In genomic region chrX:47232803-47233332, GRCh38 we compare ENCODE assay signal across 8 cellular contexts. TPM values are rescaled to one million over a fixed set of nuclear protein-coding genes. Genes with fewer than 3 reads are reported as not detected.
A peak's percentile ranks its signal among the peaks of the same experiment; 100 is the strongest.
DNase-seq lines count a peak whose midpoint lies in the region; ATAC-seq and TF ChIP-seq lines count a peak whose summit lies in the region.

Gene USP11, plus strand, starts transcription at chrX:47233009. Its CDS starts 35 bp downstream, at chrX:47233044.

- H3K4me1 Mint-ChIP-seq in activated naive CD8-positive, alpha-beta T cell treated with anti-CD3 and anti-CD28 coated beads for 36 hours, result peaks cover 19% of the 10 kb centered on the region
- peaks cover 6% of the 10 kb centered on the region for H3K4me1 Mint-ChIP-seq in glutamatergic neuron (ENCODE audit: low read depth, unreplicated experiment)

- H3K27ac ChIP-seq in HL-60 (replicated peaks), result peak within 1 kb of the TSS; percentile 91
- H3K27ac ChIP-seq in osteoblast (ENCODE audit: low read depth, low read length), result peak within 1 kb of the TSS; percentile 96

- TF ChIP-seq CTCF in AG04449 (IDR thresholded peaks at IDR 0.05; ENCODE audit: insufficient read depth, low read length, missing control alignments), result no peak
- TF ChIP-seq CTCF in HL-60 (IDR thresholded peaks at IDR 0.05; ENCODE audit: insufficient read depth, low read length), result no peak
- no peak for TF ChIP-seq CTCF in glutamatergic neuron (IDR thresholded peaks at IDR 0.05; ENCODE audit: partially characterized antibody, unreplicated experiment)
- TF ChIP-seq CTCF in osteoblast (IDR thresholded peaks at IDR 0.05; ENCODE audit: extremely low read depth, low read depth, low read length), result no peak

- peaks cover 10% of the 10 kb centered on the region for H3K36me3 ChIP-seq in osteoblast (ENCODE audit: insufficient read depth, low read length)

- H2AFZ ChIP-seq in osteoblast (ENCODE audit: low read length), result peak within 1 kb of the TSS; percentile 77

- H3K4me3 ChIP-seq in AG04449 (ENCODE audit: low read depth, low read length) (peak within 1 kb of the TSS; percentile 75), HL-60 (replicated peaks; ENCODE audit: insufficient read depth, low read length) (peak within 1 kb of the TSS; percentile 59), osteoblast (ENCODE audit: insufficient read depth, low read length) (peak within 1 kb of the TSS; percentile 82)

- H3K36me3 Mint-ChIP-seq in activated naive CD8-positive, alpha-beta T cell treated with anti-CD3 and anti-CD28 coated beads for 36 hours, result peaks cover 16% of the 10 kb centered on the region
- no peaks in the 10 kb centered on the region for H3K36me3 Mint-ChIP-seq in glutamatergic neuron (ENCODE audit: unreplicated experiment)

- H3K27me3 ChIP-seq in HL-60 (ENCODE audit: insufficient read depth, poor library complexity, severe bottlenecking), result no peaks in the 10 kb centered on the region
- peaks cover 14% of the 10 kb centered on the region for H3K27me3 ChIP-seq in osteoblast (ENCODE audit: insufficient read depth, low read length)

- POLR2A ChIA-PET in AG04449 (lab: Yijun Ruan, JAX), result interaction anchor here (1.0 to 1.7 kb wide), 4 partner anchors 11 to 129 kb away, joined by 3 to 8 read pairs (median 4); partner anchors contain the start of gene CDK16

- peaks cover 16% of the 10 kb centered on the region for H3K4me1 ChIP-seq in osteoblast (ENCODE audit: insufficient read depth, low read length)

- H3K4me3 Mint-ChIP-seq in activated naive CD8-positive, alpha-beta T cell treated with anti-CD3 and anti-CD28 coated beads for 36 hours, result peak within 1 kb of the TSS; percentile 92
- H3K4me3 Mint-ChIP-seq in glutamatergic neuron (ENCODE audit: unreplicated experiment), result peak within 1 kb of the TSS; percentile 99

- H4K20me1 ChIP-seq in osteoblast (ENCODE audit: insufficient read depth, low read length), result peaks cover 5% of the 10 kb centered on the region

- H3K9me3 Mint-ChIP-seq in activated naive CD8-positive, alpha-beta T cell treated with anti-CD3 and anti-CD28 coated beads for 36 hours, result no peaks in the 10 kb centered on the region
- H3K9me3 Mint-ChIP-seq in glutamatergic neuron (ENCODE audit: unreplicated experiment), result peaks cover 3% of the 10 kb centered on the region

- peaks cover 41% of the 10 kb centered on the region for H3K79me2 ChIP-seq in osteoblast (ENCODE audit: insufficient read depth, low read length)

- no peaks in the 10 kb centered on the region for H3K9me3 ChIP-seq in osteoblast (ENCODE audit: low read depth, low read length)

- CTCF ChIA-PET in AG04449 (lab: Yijun Ruan, JAX), result interaction anchor here (1.1 kb wide), 1 partner anchor 79 kb away, joined by 3 read pairs; no protein-coding TSS in a partner anchor

- DNase-seq in AG04449 (ENCODE audit: low read depth, low spot score) (no peak), HL-60 (ENCODE audit: low read depth in 1 of 2, low spot score in 1 of 2) (peak in 1 of 2 experiments; percentile 21), RPMI8226 (peak; percentile 51), glutamatergic neuron (peak; percentile 64), osteoblast (ENCODE audit: insufficient read length, low spot score, missing footprints) (peak; percentile 77)
- peak; percentile 68 for DNase-seq in activated naive CD8-positive, alpha-beta T cell treated with anti-CD3 and anti-CD28 coated beads for 36 hours

- no peaks in the 10 kb centered on the region for H3K27me3 Mint-ChIP-seq in activated naive CD8-positive, alpha-beta T cell treated with anti-CD3 and anti-CD28 coated beads for 36 hours
- peaks cover 3% of the 10 kb centered on the region for H3K27me3 Mint-ChIP-seq in glutamatergic neuron (ENCODE audit: unreplicated experiment)

- H3K4me2 ChIP-seq in osteoblast (ENCODE audit: insufficient read depth, low read length), result peak within 1 kb of the TSS; percentile 87

- ATAC-seq in GM18867 (IDR thresholded peaks at IDR 0.05; ENCODE audit: unreplicated experiment) (peak; percentile 20), GM21825 (IDR thresholded peaks at IDR 0.05; ENCODE audit: unreplicated experiment) (no peak)

- peak within 1 kb of the TSS; percentile 96 for H3K27ac Mint-ChIP-seq in activated naive CD8-positive, alpha-beta T cell treated with anti-CD3 and anti-CD28 coated beads for 36 hours
- peak within 1 kb of the TSS; percentile 100 for H3K27ac Mint-ChIP-seq in glutamatergic neuron (ENCODE audit: unreplicated experiment)

RNA-seq across cellular contexts. Expression of gene USP11, which starts in this region (rescaled TPM):
- 10 to 100 TPM; 45.3 to 49.5 TPM for total RNA-seq in activated naive CD8-positive, alpha-beta T cell treated with anti-CD3 and anti-CD28 coated beads for 36 hours
- 190 TPM for total RNA-seq in glutamatergic neuron (ENCODE audit: unreplicated experiment)
- 28.2 and 31.8 TPM in 2 replicates for total RNA-seq in osteoblast
